In the genomic region with DNA sequence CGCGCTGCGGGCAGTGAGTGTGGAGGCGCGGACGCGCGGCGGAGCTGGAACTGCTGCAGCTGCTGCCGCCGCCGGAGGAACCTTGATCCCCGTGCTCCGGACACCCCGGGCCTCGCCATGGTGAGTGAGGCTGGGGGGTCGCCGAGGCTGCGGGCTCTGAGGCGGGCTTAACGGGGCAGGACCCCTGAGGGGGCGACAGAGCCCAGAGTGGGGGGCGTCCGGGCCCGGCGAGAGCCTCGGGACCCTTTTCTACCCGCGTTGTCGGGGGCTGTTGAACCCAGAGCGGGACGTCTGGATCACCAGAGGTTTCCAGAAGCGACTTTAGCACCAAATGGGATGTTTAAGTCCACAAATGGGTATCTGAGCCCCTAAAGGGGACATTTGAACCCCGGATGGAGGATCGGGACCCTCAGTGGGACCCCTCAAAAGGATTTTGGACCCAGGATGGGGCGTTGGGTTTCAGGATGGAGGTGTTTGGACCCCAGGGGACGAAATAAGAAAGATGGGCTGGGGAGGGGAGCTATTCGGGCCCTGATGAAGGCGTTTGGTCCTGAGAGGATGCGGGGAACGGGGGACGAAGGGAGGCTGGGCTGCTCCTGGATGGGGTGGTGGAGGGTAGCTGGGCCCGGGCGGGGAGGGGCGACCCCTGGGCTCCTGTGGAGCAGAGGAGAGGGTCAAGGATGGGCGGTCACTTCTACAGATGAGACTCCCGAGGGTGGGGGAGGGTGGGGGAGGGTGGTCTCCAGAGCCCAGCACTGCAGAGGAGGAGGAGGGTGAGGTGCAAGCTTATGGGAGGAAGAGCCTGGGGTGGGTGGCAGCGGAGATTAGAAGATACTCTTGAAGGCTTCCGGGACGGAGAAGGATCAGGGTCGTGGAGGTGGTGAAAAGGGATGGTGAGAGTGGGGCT, we compare ENCODE assay signal across 8 cellular contexts. TPM values are rescaled to one million over a fixed set of nuclear protein-coding genes. Genes with fewer than 3 reads are reported as not detected.
A peak's percentile ranks its signal among the peaks of the same experiment; 100 is the strongest.
DNase-seq lines count a peak whose midpoint lies in the region; ATAC-seq, FAIRE-seq and TF ChIP-seq lines count a peak whose summit lies in the region.

Gene CALM3 (plus strand): TSS at position 13 of the 907 bp plus-strand sequence. CDS start 105 bp downstream, at position 118.

- peaks cover 12% of the 10 kb centered on the region for H3K27me3 Mint-ChIP-seq in activated CD4-positive, alpha-beta memory T cell treated with anti-CD3 and anti-CD28 coated beads, Interleukin-2, amount 10 ng/mL, durations not matched to agents 7 days and 5 days

- peaks cover 16% of the 10 kb centered on the region for H3K9me3 Mint-ChIP-seq in activated CD4-positive, alpha-beta memory T cell treated with anti-CD3 and anti-CD28 coated beads, Interleukin-2, amount 10 ng/mL, durations not matched to agents 7 days and 5 days

- DNase-seq in AG04450 (ENCODE audit: low read depth, low spot score) (no peak), H7 (peak; percentile 77), Right ventricle myocardium superior (no peak), posterior vena cava (ENCODE audit: low spot score) (no peak), SKM-1 (lab: John Stamatoyannopoulos, UW; ENCODE audit: unreplicated experiment) (no peak), GM19239 (ENCODE audit: insufficient read length, low spot score) (no peak)
- no peak for DNase-seq in activated CD4-positive, alpha-beta memory T cell treated with anti-CD3 and anti-CD28 coated beads, Interleukin-2, amount 10 ng/mL, durations not matched to agents 7 days and 5 days

- H3K27ac Mint-ChIP-seq in activated CD4-positive, alpha-beta memory T cell treated with anti-CD3 and anti-CD28 coated beads, Interleukin-2, amount 10 ng/mL, durations not matched to agents 7 days and 5 days: peak within 1 kb of the TSS; percentile 100

- intact Hi-C loops in Right ventricle myocardium superior (cut with DNase I) (loop anchor here (10.0 kb wide), 1 partner anchor 133 kb away; no protein-coding TSS in a partner anchor), posterior vena cava (cut with DNase I) (loop anchor here in 1 of 2 donors (10.0 kb wide), 1 partner anchor 133 kb away; no protein-coding TSS in a partner anchor)

- peaks cover 45% of the 10 kb centered on the region for H3K4me1 Mint-ChIP-seq in activated CD4-positive, alpha-beta memory T cell treated with anti-CD3 and anti-CD28 coated beads, Interleukin-2, amount 10 ng/mL, durations not matched to agents 7 days and 5 days

- CTCF ChIA-PET in AG04450 (lab: Charles Lee): interaction anchor here (0.6 to 4.2 kb wide), 5 partner anchors 11 to 103 kb away, joined by 3 to 18 read pairs (median 15); partner anchors contain the start of gene DACT3
- CTCF ChIA-PET in activated CD4-positive, alpha-beta memory T cell treated with anti-CD3 and anti-CD28 coated beads, Interleukin-2, amount 10 ng/mL, durations not matched to agents 7 days and 5 days (lab: Charles Lee): interaction anchor here (0.6 to 7.5 kb wide), 9 partner anchors 9 to 149 kb away, joined by 3 to 99 read pairs (median 4); partner anchors contain the start of gene DACT3

- peak within 1 kb of the TSS; percentile 99 for H3K27ac ChIP-seq in AG04450 (ENCODE audit: low read depth, low read length)

- FAIRE-seq in GM19239 (lab: Jason Lieb, UNC): no peak

- H3K4me3 ChIP-seq in AG04450 (ENCODE audit: low read depth, low read length) (peak within 1 kb of the TSS; percentile 94), H7 (ENCODE audit: insufficient read depth, low read depth, low read length) (peak within 1 kb of the TSS; percentile 91)

- POLR2A ChIA-PET in AG04450 (lab: Yijun Ruan, JAX): interaction anchor here (0.6 to 1.3 kb wide), 10 partner anchors 8 to 933 kb away, joined by 3 to 11 read pairs (median 4); partner anchors contain the start of genes CCDC8 and DACT3
- POLR2A ChIA-PET in activated CD4-positive, alpha-beta memory T cell treated with anti-CD3 and anti-CD28 coated beads, Interleukin-2, amount 10 ng/mL, durations not matched to agents 7 days and 5 days (lab: Charles Lee): interaction anchor here (0.7 to 4.3 kb wide), 30 partner anchors 8 to 1007 kb away, joined by 3 to 129 read pairs (median 5); partner anchors contain the start of genes BICRA, DACT3, FKRP and FOXA3

- H3K36me3 ChIP-seq in H7 (replicated peaks; ENCODE audit: control insufficient read depth, insufficient read depth, low read length): peaks cover 7% of the 10 kb centered on the region

- peaks cover 8% of the 10 kb centered on the region for H3K9me3 ChIP-seq in AG04450 (ENCODE audit: control insufficient read depth, insufficient read depth, low read length)

- H3K4me3 Mint-ChIP-seq in activated CD4-positive, alpha-beta memory T cell treated with anti-CD3 and anti-CD28 coated beads, Interleukin-2, amount 10 ng/mL, durations not matched to agents 7 days and 5 days: peak within 1 kb of the TSS; percentile 100

- peaks cover 56% of the 10 kb centered on the region for H3K36me3 Mint-ChIP-seq in activated CD4-positive, alpha-beta memory T cell treated with anti-CD3 and anti-CD28 coated beads, Interleukin-2, amount 10 ng/mL, durations not matched to agents 7 days and 5 days (ENCODE audit: low read depth)

- ATAC-seq in Right ventricle myocardium superior (ENCODE audit: poor library complexity): peak; percentile 3
- no peak for ATAC-seq in HG03439 (IDR thresholded peaks at IDR 0.05; ENCODE audit: unreplicated experiment)

- no peak for TF ChIP-seq CTCF in AG04450 (IDR thresholded peaks at IDR 0.05; ENCODE audit: low read depth, low read length)

- H3K27me3 ChIP-seq in AG04450 (ENCODE audit: control insufficient read depth, insufficient read depth, low read length) (no peaks in the 10 kb centered on the region), H7 (ENCODE audit: control insufficient read depth, insufficient read depth, low read length) (no peaks in the 10 kb centered on the region)

RNA-seq across cellular contexts. Expression of gene CALM3, which starts in this region (rescaled TPM):
- polyA plus RNA-seq in AG04450 (2011; rRNA removed): 547 and 744 TPM in 2 replicates
- 268 and 287 TPM in 2 replicates for polyA minus RNA-seq in AG04450 (2011; rRNA and poly(A)+ RNA removed)
- total RNA-seq in H7 (2014; rRNA removed; shearing (Covaris generic)): 162 and 202 TPM in 2 replicates
- 100 to 1,000 TPM; 446 to 465 TPM for total RNA-seq in activated CD4-positive, alpha-beta memory T cell treated with anti-CD3 and anti-CD28 coated beads, Interleukin-2, amount 10 ng/mL, durations not matched to agents 7 days and 5 days
- total RNA-seq in Right ventricle myocardium superior (326 TPM), posterior vena cava (100 to 1,000 TPM; 182 to 244 TPM)
